In genomic region chr17:65355246-65355645, GRCh38 we compare ENCODE assay signal across 23 cellular contexts.
DNase-seq lines count a peak whose midpoint lies in the region; ATAC-seq and FAIRE-seq lines count a peak whose summit lies in the region.
"Had no signal": no experiment of that assay in that cellular context is flagged by ENCODE, and none has a peak within 500 bp of the region (broad histone marks: within the 10 kb centered on the region; RNA-seq: fewer than 3 reads in every experiment).

No MANE protein-coding gene starts in this region.

- H3K4me1 ChIP-seq in BLaER1 treated with 17β-estradiol and CSF1 and Interleukin-3, amounts not matched to agents 10 nM and 100 nM, result peaks cover 6 to 17% (median 11%) of the 10 kb centered on the region in 10 experiments; a peak in 14 of 20 replicates
- H3K4me1 ChIP-seq in small intestine (ENCODE audit: control insufficient read depth in 2 of 2, insufficient read depth in 1 of 2, low read depth in 1 of 2, low read length in 1 of 2), result no peaks in the 10 kb centered on the region

- no peak overlapping the region for H3K9ac ChIP-seq in BLaER1 treated with 17β-estradiol and CSF1 and Interleukin-3, amounts not matched to agents 10 nM and 100 nM

- no peak for FAIRE-seq in small intestine (lab: Jason Lieb, UNC)
- FAIRE-seq: D721Med, G401.6, GM19239 had no signal

- H3K4me3 ChIP-seq in BLaER1 treated with 17β-estradiol and CSF1 and Interleukin-3, amounts not matched to agents 10 nM and 100 nM, result no peak overlapping the region
- no peak overlapping the region for H3K4me3 ChIP-seq in small intestine (ENCODE audit: low read depth in 1 of 2, low read length in 2 of 2)

- peaks cover 2% of the 10 kb centered on the region for H3K36me3 Mint-ChIP-seq in T-helper 17 cell (ENCODE audit: low read depth)
- H3K36me3 Mint-ChIP-seq: CD4-positive, CD25-positive, alpha-beta regulatory T cell had no signal

- H3K27ac Mint-ChIP-seq in T-helper 17 cell, result peak overlapping the region; percentile 67
- H3K27ac Mint-ChIP-seq: CD4-positive, CD25-positive, alpha-beta regulatory T cell had no signal

- peaks cover 23% of the 10 kb centered on the region for H3K27me3 Mint-ChIP-seq in T-helper 17 cell
- H3K27me3 Mint-ChIP-seq: CD4-positive, CD25-positive, alpha-beta regulatory T cell had no signal

- in situ Hi-C loops in KBM-7 (cut with MboI; ENCODE audit: low pct_unique_long_range_greater_than_20kb, low sequenced_read_pairs), result no loop called here

- H3K36me3 ChIP-seq in BLaER1 treated with 17β-estradiol and CSF1 and Interleukin-3, amounts not matched to agents 10 nM and 100 nM, result no peaks in the 10 kb centered on the region
- no peaks in the 10 kb centered on the region for H3K36me3 ChIP-seq in small intestine (ENCODE audit: control insufficient read depth in 2 of 2, insufficient read depth in 2 of 2, low read length in 2 of 2)

- 50 to 63% (median 63%) methylated on average over 4 of the region's 4 CpGs for WGBS in small intestine, 3 donors

- peaks cover 0 to 8% (median 2%) of the 10 kb centered on the region in 11 experiments; a peak in 15 of 22 replicates for H3K9me3 ChIP-seq in BLaER1 treated with 17β-estradiol and CSF1 and Interleukin-3, amounts not matched to agents 10 nM and 100 nM (replicated peaks in 1 of 11)
- H3K9me3 ChIP-seq in T-helper 17 cell (ENCODE audit: control insufficient read depth, low read length, poor library complexity, severe bottlenecking), result no peaks in the 10 kb centered on the region
- no peaks in the 10 kb centered on the region for H3K9me3 ChIP-seq in small intestine (ENCODE audit: control insufficient read depth, low read depth)

- peak overlapping the region in 6 of 11 experiments; percentile 4 to 34 (median 14); a peak in 6 of 22 replicates for H3K4me2 ChIP-seq in BLaER1 treated with 17β-estradiol and CSF1 and Interleukin-3, amounts not matched to agents 10 nM and 100 nM

- no peaks in the 10 kb centered on the region for H4K20me1 ChIP-seq in BLaER1 treated with 17β-estradiol and CSF1 and Interleukin-3, amounts not matched to agents 10 nM and 100 nM

- H3K27ac ChIP-seq in BLaER1 treated with 17β-estradiol and CSF1 and Interleukin-3, amounts not matched to agents 10 nM and 100 nM, result no peak overlapping the region
- H3K27ac ChIP-seq in small intestine (ENCODE audit: low read depth in 1 of 2, low read length in 1 of 2), result no peak overlapping the region
- H3K27ac ChIP-seq: RWPE1 had no signal

- no peaks in the 10 kb centered on the region for H3K27me3 ChIP-seq in BLaER1 treated with 17β-estradiol and CSF1 and Interleukin-3, amounts not matched to agents 10 nM and 100 nM
- no peaks in the 10 kb centered on the region for H3K27me3 ChIP-seq in small intestine (ENCODE audit: control insufficient read depth in 2 of 2, insufficient read depth in 2 of 2, low read length in 2 of 2)

- no peak overlapping the region for H3K4me3 Mint-ChIP-seq in T-helper 17 cell
- H3K4me3 Mint-ChIP-seq: CD4-positive, CD25-positive, alpha-beta regulatory T cell had no signal

- no peak for ATAC-seq in T-helper 17 cell

- peak; percentile 62 for DNase-seq in M059J (ENCODE audit: low read depth)
- DNase-seq in T-helper 17 cell, result no peak
- peak; percentile 31 for DNase-seq in kidney tubule cell (ENCODE audit: low spot score)
- DNase-seq in KBM-7, result no peak
- DNase-seq in small intestine, result no peak
- no peak for DNase-seq in GM19238 (ENCODE audit: insufficient read length, low spot score)
- DNase-seq in NCI-H1417 (lab: John Stamatoyannopoulos, UW), result no peak
- DNase-seq: CD4-positive, CD25-positive, alpha-beta regulatory T cell; H7; KG1; NCI-H1105; NCI-H146; NCI-H2029; NCI-H446; NCI-H524 treated with DMSO at 0.1 percent for 48 hours; NCI-H82; NK-92 treated with Interleukin-12 subunit alpha and Interleukin-12 subunit beta, amount 100 ng/mL, for 24 hours; SHP77 had no signal

- H3K4me1 Mint-ChIP-seq in T-helper 17 cell, result peaks cover 2% of the 10 kb centered on the region
- H3K4me1 Mint-ChIP-seq: CD4-positive, CD25-positive, alpha-beta regulatory T cell had no signal

Comparison
In these comparisons a context has a peak if more than half of its experiments do, and no peak if none do; other contexts are left out.
1. DNase-seq: peak in M059J (single experiment) and kidney tubule cell (single experiment); none in T-helper 17 cell (0 of 3), KBM-7 (single experiment), small intestine (single experiment), GM19238 (single experiment) and NCI-H1417 (0 of 3).